Comparison of ENCODE assay signal across 10 cellular contexts in genomic region chr15:56042523-56042922, GRCh38. TPM values are rescaled to one million over a fixed set of nuclear protein-coding genes. Genes with fewer than 3 reads are reported as not detected.
DNase-seq lines count a peak whose midpoint lies in the region; ATAC-seq, FAIRE-seq and TF ChIP-seq lines count a peak whose summit lies in the region.
"Had no signal": no experiment of that assay in that cellular context is flagged by ENCODE, and none has a peak within 500 bp of the region (broad histone marks: within the 10 kb centered on the region; RNA-seq: fewer than 3 reads in every experiment).

No MANE protein-coding gene starts in this region.

- H3K27ac Mint-ChIP-seq in Calu3 (ENCODE audit: unreplicated experiment) (peak overlapping the region; percentile 98), mesothelial cell of epicardium (peak overlapping the region; percentile 91)
- H3K27ac Mint-ChIP-seq in activated CD8-positive, alpha-beta T cell treated with anti-CD3 and anti-CD28 coated beads, Interleukin-2, amount 10 ng/mL, durations not matched to agents 7 days and 5 days = peak overlapping the region; percentile 86
- H3K27ac Mint-ChIP-seq: CD14-positive monocyte had no signal

- POLR2A ChIA-PET in activated CD8-positive, alpha-beta T cell treated with anti-CD3 and anti-CD28 coated beads, Interleukin-2, amount 10 ng/mL, durations not matched to agents 7 days and 5 days (lab: Charles Lee) = no interaction called here

- H3K4me3 Mint-ChIP-seq in Calu3 (ENCODE audit: low read depth, unreplicated experiment) = peak overlapping the region; percentile 47
- H3K4me3 Mint-ChIP-seq in activated CD8-positive, alpha-beta T cell treated with anti-CD3 and anti-CD28 coated beads, Interleukin-2, amount 10 ng/mL, durations not matched to agents 7 days and 5 days = no peak overlapping the region
- no peak overlapping the region for H3K4me3 Mint-ChIP-seq in mesothelial cell of epicardium
- H3K4me3 Mint-ChIP-seq: CD14-positive monocyte had no signal

- BruUV-seq in Calu3 (replicated peaks; lab: Mats Ljungman, UMichigan) = no TSS peak

- H3K36me3 Mint-ChIP-seq in Calu3 (ENCODE audit: insufficient read depth, unreplicated experiment) (peaks cover 36% of the 10 kb centered on the region), mesothelial cell of epicardium (no peaks in the 10 kb centered on the region)
- H3K36me3 Mint-ChIP-seq in activated CD8-positive, alpha-beta T cell treated with anti-CD3 and anti-CD28 coated beads, Interleukin-2, amount 10 ng/mL, durations not matched to agents 7 days and 5 days (ENCODE audit: low read depth) = peaks cover 18% of the 10 kb centered on the region
- H3K36me3 Mint-ChIP-seq: CD14-positive monocyte had no signal

- ATAC-seq in activated CD8-positive, alpha-beta T cell treated with anti-CD3 and anti-CD28 coated beads, Interleukin-2, amount 10 ng/mL, durations not matched to agents 7 days and 5 days = no peak

- H3K9ac ChIP-seq in BLaER1 (no peak overlapping the region), kidney (ENCODE audit: low read length in 2 of 2) (no peak overlapping the region)

- H3K36me3 ChIP-seq in BLaER1 (no peaks in the 10 kb centered on the region), kidney (ENCODE audit: control insufficient read depth in 1 of 2, insufficient read depth in 2 of 2, low read length in 2 of 2) (no peaks in the 10 kb centered on the region), MG63 (no peaks in the 10 kb centered on the region)

- H3K27me3 Mint-ChIP-seq in Calu3 (ENCODE audit: unreplicated experiment) (no peaks in the 10 kb centered on the region), mesothelial cell of epicardium (ENCODE audit: low read depth) (no peaks in the 10 kb centered on the region)
- peaks cover 9% of the 10 kb centered on the region for H3K27me3 Mint-ChIP-seq in activated CD8-positive, alpha-beta T cell treated with anti-CD3 and anti-CD28 coated beads, Interleukin-2, amount 10 ng/mL, durations not matched to agents 7 days and 5 days (ENCODE audit: low read depth)

- H3K9me3 ChIP-seq in BLaER1 (0 out of 2 replicates have a peak, but pooled peaks cover 10% of the 10 kb centered on the region), kidney (ENCODE audit: control insufficient read depth in 1 of 2, low read length in 2 of 2) (peaks cover 0 to 6% of the 10 kb centered on the region in 2 donors), MG63 (peaks cover 4% of the 10 kb centered on the region)

- peak overlapping the region; percentile 53 for H3K4me2 ChIP-seq in BLaER1

- H3K27me3 ChIP-seq in BLaER1 (no peaks in the 10 kb centered on the region), MG63 (no peaks in the 10 kb centered on the region)

- H3K4me1 ChIP-seq in BLaER1 = peaks cover 16% of the 10 kb centered on the region
- H3K4me1 ChIP-seq in kidney (ENCODE audit: control insufficient read depth in 1 of 2, insufficient read depth in 1 of 2, low read depth in 1 of 2, low read length in 2 of 2) = peaks cover 0 to 9% of the 10 kb centered on the region in 2 donors

- DNase-seq in Calu3 (peak; percentile 49), mesothelial cell of epicardium (ENCODE audit: low spot score in 2 of 2, unreplicated experiment in 2 of 2) (no peak), cortex of kidney (lab: John Stamatoyannopoulos, UW) (no peak), kidney (no peak), MG63 (no peak)
- no peak for DNase-seq in activated CD8-positive, alpha-beta T cell treated with anti-CD3 and anti-CD28 coated beads, Interleukin-2, amount 10 ng/mL, durations not matched to agents 7 days and 5 days
- DNase-seq: NCI-H1417 treated with DMSO at 0.1 percent for 48 hours, NCI-H446 treated with DMSO at 0.1 percent for 48 hours had no signal

- H3K9me3 Mint-ChIP-seq in Calu3 (ENCODE audit: low read depth, unreplicated experiment) (peaks cover 13% of the 10 kb centered on the region), mesothelial cell of epicardium (peaks cover 7% of the 10 kb centered on the region)
- H3K9me3 Mint-ChIP-seq in activated CD8-positive, alpha-beta T cell treated with anti-CD3 and anti-CD28 coated beads, Interleukin-2, amount 10 ng/mL, durations not matched to agents 7 days and 5 days (ENCODE audit: insufficient read depth) = peaks cover 17% of the 10 kb centered on the region

- CTCF ChIA-PET in Calu3 (lab: Charles Lee) = interaction anchor here (0.6 to 1.4 kb wide), 10 partner anchors 11 to 548 kb away, joined by 3 to 5 read pairs (median 3); no protein-coding TSS in a partner anchor
- CTCF ChIA-PET in activated CD8-positive, alpha-beta T cell treated with anti-CD3 and anti-CD28 coated beads, Interleukin-2, amount 10 ng/mL, durations not matched to agents 7 days and 5 days (lab: Charles Lee) = interaction anchor here (1.2 to 2.5 kb wide), 3 partner anchors 12 to 203 kb away, joined by 3 to 7 read pairs (median 3); no protein-coding TSS in a partner anchor

- intact Hi-C loops in Calu3 (cut with micrococcal nuclease; ENCODE audit: unreplicated experiment) = loop anchor here (2.0 to 5.0 kb wide), 2 partner anchors 125 to 200 kb away; partner anchors contain the start of gene RFX7
- intact Hi-C loops in kidney (cut with DNase I) = no loop called here

- H3K4me3 ChIP-seq in BLaER1 (no peak overlapping the region), kidney (ENCODE audit: low read length in 2 of 2) (no peak overlapping the region), MG63 (no peak overlapping the region)

- peaks cover 74% of the 10 kb centered on the region for H3K4me1 Mint-ChIP-seq in Calu3 (ENCODE audit: low read depth, unreplicated experiment)
- peaks cover 31% of the 10 kb centered on the region for H3K4me1 Mint-ChIP-seq in activated CD8-positive, alpha-beta T cell treated with anti-CD3 and anti-CD28 coated beads, Interleukin-2, amount 10 ng/mL, durations not matched to agents 7 days and 5 days (ENCODE audit: low read depth)
- H3K4me1 Mint-ChIP-seq in mesothelial cell of epicardium = peaks cover 61% of the 10 kb centered on the region

- no peak for FAIRE-seq in kidney (lab: Jason Lieb, UNC)

- H3K27ac ChIP-seq in BLaER1 (no peak overlapping the region), kidney (ENCODE audit: low read depth in 2 of 2, low read length in 2 of 2) (no peak overlapping the region)

- H4K20me1 ChIP-seq in BLaER1 = no peaks in the 10 kb centered on the region

- TF ChIP-seq CTCF in Calu3 (IDR thresholded peaks at IDR 0.05; ENCODE audit: unreplicated experiment) (no peak), mesothelial cell of epicardium (IDR thresholded peaks at IDR 0.05; ENCODE audit: unreplicated experiment) (no peak), kidney (IDR thresholded peaks at IDR 0.05; ENCODE audit: borderline replicate concordance, extremely low read depth, insufficient read depth) (no peak)

RNA-seq across cellular contexts. Expression of gene NEDD4, which starts 49.1 kb away (rescaled TPM):
- total RNA-seq in Calu3 (2022) = 48.0 and 56.8 TPM in 2 replicates
- total RNA-seq in activated CD8-positive, alpha-beta T cell treated with anti-CD3 and anti-CD28 coated beads, Interleukin-2, amount 10 ng/mL, durations not matched to agents 7 days and 5 days = 1 to 10 TPM; 5.7 to 6.2 TPM
- total RNA-seq in mesothelial cell of epicardium = 42.5 to 45.8 TPM (median 45.6 TPM) in 3 replicates
- total RNA-seq in kidney = 22.3 TPM
- polyA plus RNA-seq in kidney (ENCODE audit: insufficient read depth, low read depth, low replicate concordance) = 3.3 TPM
- total RNA-seq in MG63 (2014; rRNA removed; shearing (Covaris generic); ENCODE audit: low replicate concordance) = 9.9 and 78.4 TPM in 2 replicates
